ENCODE assay signal across 8 cellular contexts in the genomic region with DNA sequence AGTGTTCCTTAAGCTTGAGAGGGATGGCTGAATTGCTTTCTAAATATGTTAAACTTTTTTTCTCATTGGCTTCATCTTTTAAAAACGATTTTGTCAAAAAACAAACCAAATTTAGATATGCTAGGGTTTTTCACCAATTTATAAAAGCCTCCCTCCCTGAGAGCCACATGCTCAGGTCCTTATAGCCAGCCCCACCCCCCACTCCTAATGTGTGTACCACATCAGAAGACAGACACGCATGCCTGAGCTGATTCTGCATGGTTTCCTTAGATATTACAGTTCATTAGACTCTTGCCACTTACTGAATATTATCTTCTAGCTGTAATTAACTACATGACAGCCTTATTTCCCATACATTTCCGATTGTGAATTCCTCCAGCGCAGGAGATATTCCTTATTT. TPM values are rescaled to one million over a fixed set of nuclear protein-coding genes. Genes with fewer than 3 reads are reported as not detected.
DNase-seq lines count a peak whose midpoint lies in the region; ATAC-seq and TF ChIP-seq lines count a peak whose summit lies in the region.

No MANE protein-coding gene starts in this region.

- DNase-seq in CD14-positive monocyte (ENCODE audit: low spot score) (no peak), Kasumi-1 (lab: John Stamatoyannopoulos, UW) (peak; percentile 33 to 59), activated T-cell treated with anti-CD3 and anti-CD28 coated beads for 1 hour (ENCODE audit: low read depth) (peak; percentile 35), foreskin fibroblast (peak; percentile 42 to 74), NCI-H774 (lab: John Stamatoyannopoulos, UW) (no peak), DMS114 treated with DMSO at 0.1 percent for 48 hours (lab: John Stamatoyannopoulos, UW; ENCODE audit: unreplicated experiment) (no peak)

- intact Hi-C loops in CD14-positive monocyte (cut with micrococcal nuclease): no loop called here

- no peak overlapping the region for H3K27ac ChIP-seq in skeletal muscle tissue (ENCODE audit: low read depth, low read length)

- H3K36me3 Mint-ChIP-seq in CD14-positive monocyte: no peaks in the 10 kb centered on the region

- H3K27me3 Mint-ChIP-seq in CD14-positive monocyte (ENCODE audit: low read depth in 3 of 3): peaks cover 0 to 4% (median 1%) of the 10 kb centered on the region in 3 donors

- H3K4me3 Mint-ChIP-seq in CD14-positive monocyte: peak overlapping the region; percentile 84 to 97

- no peak for TF ChIP-seq CTCF in CD14-positive monocyte (IDR thresholded peaks at IDR 0.05)
- TF ChIP-seq CTCF in foreskin fibroblast (IDR thresholded peaks at IDR 0.05; ENCODE audit: low read depth, low read length): no peak

- peak overlapping the region; percentile 63 to 85 for H3K4me3 ChIP-seq in foreskin fibroblast (ENCODE audit: low read depth in 1 of 2, low read length in 2 of 2)
- peak overlapping the region; percentile 24 to 88 (median 37) for H3K4me3 ChIP-seq in skeletal muscle tissue (ENCODE audit: low read length in 3 of 3)

- peaks cover 58% of the 10 kb centered on the region for H3K4me1 Mint-ChIP-seq in CD14-positive monocyte

- no peaks in the 10 kb centered on the region for H3K9me3 ChIP-seq in skeletal muscle tissue (ENCODE audit: control insufficient read depth in 3 of 3, low read length in 3 of 3)

- H3K9me3 Mint-ChIP-seq in CD14-positive monocyte: no peaks in the 10 kb centered on the region

- peak overlapping the region in 2 of 3 donors; percentile 93 to 96 for H3K9ac ChIP-seq in skeletal muscle tissue (ENCODE audit: low read depth in 1 of 3, low read length in 3 of 3)

- ATAC-seq in HG03097 (IDR thresholded peaks at IDR 0.05; ENCODE audit: low FRiP score, unreplicated experiment): no peak

- H3K4me1 ChIP-seq in skeletal muscle tissue (ENCODE audit: control insufficient read depth in 3 of 3, insufficient read depth in 3 of 3, low read length in 3 of 3): peaks cover 25 to 43% (median 34%) of the 10 kb centered on the region in 3 donors

- no peaks in the 10 kb centered on the region for H3K27me3 ChIP-seq in skeletal muscle tissue (ENCODE audit: control insufficient read depth in 3 of 3, insufficient read depth in 3 of 3, low read length in 3 of 3)

- peak overlapping the region in 3 of 7 donors; percentile 13 to 59 (median 18) for H3K27ac Mint-ChIP-seq in CD14-positive monocyte

- H3K36me3 ChIP-seq in skeletal muscle tissue (ENCODE audit: control insufficient read depth in 3 of 3, insufficient read depth in 3 of 3, low read length in 3 of 3): no peaks in the 10 kb centered on the region

RNA-seq across cellular contexts. Expression of a gene that starts 2.0 kb away (rescaled TPM):
- 10 to 100 TPM; 23.9 to 32.6 TPM for polyA plus RNA-seq in CD14-positive monocyte
- total RNA-seq in skeletal muscle tissue: 33.9 TPM

Comparison
In these comparisons a context has a peak if more than half of its experiments do, and no peak if none do; other contexts are left out.
1. DNase-seq: peak in Kasumi-1 (2 of 2), activated T-cell treated with anti-CD3 and anti-CD28 coated beads for 1 hour (single experiment) and foreskin fibroblast (2 of 2); none in CD14-positive monocyte (single experiment), NCI-H774 (single experiment) and DMS114 treated with DMSO at 0.1 percent for 48 hours (single experiment).